8 cellular contexts compared by ENCODE assay signal in genomic region chr2:173965372-173966025, GRCh38. TPM values are rescaled to one million over a fixed set of nuclear protein-coding genes. Genes with fewer than 3 reads are reported as not detected.
DNase-seq lines count a peak whose midpoint lies in the region; TF ChIP-seq lines count a peak whose summit lies in the region.

SP3 (minus strand) TSS chr2:173965373; CDS start chr2:173965171, 202 bp downstream.

- TF ChIP-seq EP300 in neural cell (conservative IDR thresholded peaks at IDR 0.05; ENCODE audit: poor library complexity, severe bottlenecking) (peak; percentile 58), stomach (IDR thresholded peaks at IDR 0.05) (no peak)

- TF ChIP-seq RAD21 in neural cell (conservative IDR thresholded peaks at IDR 0.05): peak; percentile 61

- no peaks in the 10 kb centered on the region for H3K9me3 ChIP-seq in neural cell (ENCODE audit: low read length)
- H3K9me3 ChIP-seq in stomach: no peaks in the 10 kb centered on the region

- H3K27ac ChIP-seq in neural cell (ENCODE audit: low read length): peak within 1 kb of the TSS; percentile 99
- peak within 1 kb of the TSS; percentile 99 to 100 (median 100) for H3K27ac ChIP-seq in stomach

- no peaks in the 10 kb centered on the region for H3K9me2 ChIP-seq in neural cell (ENCODE audit: insufficient read depth, low read length)

- H3K79me2 ChIP-seq in neural cell (replicated peaks; ENCODE audit: insufficient read depth, low read length): peaks cover 28% of the 10 kb centered on the region

- H3K9ac ChIP-seq in neural cell (ENCODE audit: low read length): peak within 1 kb of the TSS; percentile 100

- WGBS in stomach, 5 donors: 0 to 1% (median 1%) methylated on average over 19 to 52 of the region's 52 CpGs

- H3K4me3 ChIP-seq in H7 (ENCODE audit: insufficient read depth, low read depth, low read length): peak within 1 kb of the TSS; percentile 68
- H3K4me3 ChIP-seq in neural cell (ENCODE audit: low read length): peak within 1 kb of the TSS; percentile 93
- peak within 1 kb of the TSS; percentile 81 to 96 (median 92) for H3K4me3 ChIP-seq in stomach

- TF ChIP-seq POLR2A in stomach (IDR thresholded peaks at IDR 0.05): peak in 2 of 4 donors; percentile 20 to 55

- peak; percentile 98 for DNase-seq in ELR (ENCODE audit: low read depth)
- peak; percentile 98 for DNase-seq in H7
- peak; percentile 95 for DNase-seq in M059J (ENCODE audit: low read depth)
- DNase-seq in SIG-M5 (lab: John Stamatoyannopoulos, UW): peak; percentile 90
- peak; percentile 87 for DNase-seq in activated gamma-delta T cell (lab: John Stamatoyannopoulos, UW)
- DNase-seq in fibroblast of the conjunctiva (ENCODE audit: low read depth): peak; percentile 97
- DNase-seq in stomach: peak; percentile 97

- TF ChIP-seq CTCF in neural cell (IDR thresholded peaks at IDR 0.05; ENCODE audit: poor library complexity, severe bottlenecking) (no peak), stomach (IDR thresholded peaks at IDR 0.05) (peak in 1 of 7 experiments; percentile 8)

- H3F3A ChIP-seq in neural cell (ENCODE audit: insufficient read depth, low read length, poor library complexity, severe bottlenecking): no peaks in the 10 kb centered on the region

- H3K36me3 ChIP-seq in H7 (replicated peaks; ENCODE audit: control insufficient read depth, insufficient read depth, low read length) (peaks cover 1% of the 10 kb centered on the region; the same call in 1 of the 2 replicates), neural cell (ENCODE audit: insufficient read depth, low read length) (no peaks in the 10 kb centered on the region), stomach (peaks cover 0 to 6% (median 0%) of the 10 kb centered on the region in 4 donors)

- H2AFZ ChIP-seq in neural cell (ENCODE audit: low read depth, low read length): peak within 1 kb of the TSS; percentile 84

- intact Hi-C loops in stomach (cut with DNase I; ENCODE audit: low total_unique reads): no loop called here

- no peaks in the 10 kb centered on the region for H4K20me1 ChIP-seq in neural cell (ENCODE audit: insufficient read depth)

- H3K4me1 ChIP-seq in stomach: peaks cover 21 to 49% (median 38%) of the 10 kb centered on the region in 4 donors

- H3K4me2 ChIP-seq in neural cell (ENCODE audit: low read length): peak within 1 kb of the TSS; percentile 92

- H3K27me3 ChIP-seq in H7 (ENCODE audit: control insufficient read depth, insufficient read depth, low read length) (no peaks in the 10 kb centered on the region), neural cell (ENCODE audit: insufficient read depth, low read depth, low read length) (no peaks in the 10 kb centered on the region), stomach (no peaks in the 10 kb centered on the region)

TF ChIP-seq in neural cell, 6 proteins besides CTCF, POLR2A, EP300 and RAD21:
- peak; percentile 55 for TF ChIP-seq MXI1 (conservative IDR thresholded peaks at IDR 0.05; ENCODE audit: poor library complexity, severe bottlenecking)
- peak; percentile 92 for TF ChIP-seq TAF1 (IDR thresholded peaks at IDR 0.05; ENCODE audit: low read depth)
- no peak for TF ChIP-seq EZH2 (IDR thresholded peaks at IDR 0.05; ENCODE audit: borderline replicate concordance, insufficient read depth, low read length, poor library complexity, severe bottlenecking)
- TF ChIP-seq POLR2AphosphoS5 (IDR thresholded peaks at IDR 0.05): peak; percentile 97
- peak; percentile 91 for TF ChIP-seq REST (IDR thresholded peaks at IDR 0.05; ENCODE audit: borderline replicate concordance)
- TF ChIP-seq SMC3 (conservative IDR thresholded peaks at IDR 0.05; ENCODE audit: poor library complexity): peak; percentile 62

RNA-seq across cellular contexts. Expression of gene SP3, which starts in this region (rescaled TPM):
- total RNA-seq in H7 (2014; rRNA removed; shearing (Covaris generic)): 107 and 129 TPM in 2 replicates
- 55.9 and 98.8 TPM in 2 replicates for total RNA-seq in M059J (2014; rRNA removed; shearing (Covaris generic))
- 52.8 and 57.8 TPM in 2 replicates for polyA plus RNA-seq in neural cell
- 175 and 180 TPM in 2 replicates for polyA minus RNA-seq in neural cell
- total RNA-seq in stomach: 100 to 1,000 TPM in 1 of 5 donors, 10 to 100 TPM in 4; 32.4 to 147 (median 80.4) TPM
- polyA plus RNA-seq in stomach: 10 to 100 TPM; 15.0 to 21.1 (median 17.8) TPM

Comparison
In these comparisons a context has a peak if more than half of its experiments do, and no peak if none do; other contexts are left out.
1. Peak in every context shown above with its lines: DNase-seq, H3K4me3 ChIP-seq and H3K27ac ChIP-seq.